ENCODE assay signal across 17 cellular contexts in genomic region chr17:55172612-55173011, GRCh38.
DNase-seq lines count a peak whose midpoint lies in the region; ATAC-seq and TF ChIP-seq lines count a peak whose summit lies in the region.
"Had no signal": no experiment of that assay in that cellular context is flagged by ENCODE, and none has a peak within 500 bp of the region (broad histone marks: within the 10 kb centered on the region; RNA-seq: fewer than 3 reads in every experiment).

No MANE protein-coding gene starts in this region.

- no peak overlapping the region for H3K4me3 ChIP-seq in mucosa of descending colon

- H3K9me3 ChIP-seq in mucosa of descending colon = no peaks in the 10 kb centered on the region
- H3K9me3 ChIP-seq: Caco-2 had no signal

- DNase-seq in RPMI8226 (peak; percentile 4), mucosa of descending colon (no peak), cerebellar nuclear complex (lab: John Stamatoyannopoulos, UW) (no peak)
- no peak for DNase-seq in activated naive CD4-positive, alpha-beta T cell (lab: John Stamatoyannopoulos, UW)
- DNase-seq: AML-193, Caco-2, DMS53, H9, NCI-H146, NCI-H2081 treated with DMSO at 0.1 percent for 48 hours, NCI-H345, NCI-H69, SHP77 had no signal

- ATAC-seq in GM18867 (IDR thresholded peaks at IDR 0.05; ENCODE audit: unreplicated experiment) (peak; percentile 30), HG02798 (IDR thresholded peaks at IDR 0.05; ENCODE audit: poor library complexity, unreplicated experiment) (peak; percentile 29), esophagus mucosa (peak; percentile 99), mucosa of descending colon (no peak)
- ATAC-seq: SK-N-SH treated with all-trans-retinoic acid at 6 μM for 48 hours had no signal

- TF ChIP-seq CTCF in mucosa of descending colon (IDR thresholded peaks at IDR 0.05) = no peak

- intact Hi-C loops in mucosa of descending colon (cut with DNase I, micrococcal nuclease) = no loop called here

- no peaks in the 10 kb centered on the region for H3K36me3 ChIP-seq in mucosa of descending colon (ENCODE audit: low read depth)

- no peaks in the 10 kb centered on the region for H3K4me1 ChIP-seq in mucosa of descending colon (ENCODE audit: low read depth)
- H3K4me1 ChIP-seq: Caco-2 had no signal
